11 cellular contexts compared by ENCODE assay signal in the genomic region with DNA sequence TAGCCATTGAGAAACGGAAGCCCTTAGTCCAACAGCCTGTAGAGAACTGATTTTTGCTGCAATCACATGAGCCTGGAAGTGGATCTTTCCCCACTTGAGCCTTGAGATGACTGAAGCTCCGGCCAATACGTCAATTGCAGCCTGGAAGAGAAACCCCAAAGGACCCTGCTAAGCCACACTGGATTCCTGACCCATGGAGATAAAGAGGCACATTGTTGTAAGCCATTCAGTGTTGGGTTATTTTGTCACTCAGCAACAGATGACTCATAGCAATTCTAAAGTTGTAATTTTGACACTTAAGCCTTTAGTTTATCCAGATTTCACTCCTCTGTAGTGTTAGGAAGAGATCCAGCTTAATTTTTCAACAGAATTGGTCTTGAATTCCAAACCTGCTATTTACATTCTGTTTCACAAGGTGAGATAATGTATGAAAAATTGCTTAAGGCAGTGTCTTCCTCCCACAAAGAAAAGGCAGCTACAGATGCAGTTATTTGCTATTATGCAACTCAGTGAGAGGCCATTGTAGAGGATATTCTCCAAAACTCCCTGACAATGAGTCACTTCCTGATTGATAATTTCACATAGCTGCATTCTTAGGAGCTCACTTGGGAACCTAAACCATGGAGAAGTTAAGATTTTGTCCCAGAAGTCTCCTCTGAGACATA. TPM values are rescaled to one million over a fixed set of nuclear protein-coding genes. Genes with fewer than 3 reads are reported as not detected.
DNase-seq lines count a peak whose midpoint lies in the region; ATAC-seq and TF ChIP-seq lines count a peak whose summit lies in the region.
"Had no signal": no experiment of that assay in that cellular context is flagged by ENCODE, and none has a peak within 500 bp of the region (broad histone marks: within the 10 kb centered on the region; RNA-seq: fewer than 3 reads in every experiment).

No MANE protein-coding gene starts in this region.

- no peak for TF ChIP-seq EP300 in sigmoid colon (IDR thresholded peaks at IDR 0.05)

- H3K36me3 ChIP-seq in GM23338 (ENCODE audit: insufficient read depth) (no peaks in the 10 kb centered on the region), sigmoid colon (no peaks in the 10 kb centered on the region)

- peaks cover 54% of the 10 kb centered on the region for H3K9me2 ChIP-seq in GM23338 (ENCODE audit: insufficient read depth)

- no peaks in the 10 kb centered on the region for H3K79me2 ChIP-seq in GM23338 (replicated peaks; ENCODE audit: insufficient read depth)

- no peak overlapping the region for H3K4me3 Mint-ChIP-seq in GM23338
- H3K4me3 Mint-ChIP-seq: activated T-helper 1 cell treated with anti-CD3 and anti-CD28 coated beads, Interleukin-12 subunit alpha, Interleukin-12 subunit beta, Interleukin-2, Interleukin-4 antibody, amounts not matched to agents 30 ng/mL and 10 ng/mL and 1 ng/mL, durations not matched to agents 14 hours and 24 hours and 36 hours had no signal

- H3K36me3 Mint-ChIP-seq in GM23338 (ENCODE audit: low read depth): peaks cover 3% of the 10 kb centered on the region; the same call in 2 of the 3 replicates
- H3K36me3 Mint-ChIP-seq: naive B cell had no signal

- H3K4me3 ChIP-seq in GM23338: no peak overlapping the region
- H3K4me3 ChIP-seq in retinal pigment epithelial cell (ENCODE audit: low read length): no peak overlapping the region
- no peak overlapping the region for H3K4me3 ChIP-seq in sigmoid colon

- no peaks in the 10 kb centered on the region for H3K27me3 ChIP-seq in GM23338 (ENCODE audit: insufficient read depth)
- H3K27me3 ChIP-seq in sigmoid colon: no peaks in the 10 kb centered on the region

- ATAC-seq in GM23338: no peak

- H3K27ac ChIP-seq in GM23338 (ENCODE audit: low read depth): peak overlapping the region; percentile 87
- peak overlapping the region in 1 of 4 donors; percentile 25 for H3K27ac ChIP-seq in sigmoid colon

- peak overlapping the region; percentile 2; the same call in 1 of the 2 replicates for H3K4me2 ChIP-seq in GM23338

- DNase-seq in GM23338 (ENCODE audit: low spot score) (no peak), SW480 (ENCODE audit: low spot score) (peak; percentile 57), foreskin melanocyte (peak; percentile 98), retinal pigment epithelial cell (ENCODE audit: low read depth) (peak; percentile 75), NCI-H510A (lab: John Stamatoyannopoulos, UW) (no peak), sigmoid colon (no peak), cerebellar cortex (ENCODE audit: low spot score) (no peak), inferior parietal cortex (ENCODE audit: extremely low spot score) (no peak)
- DNase-seq: naive B cell, NCI-H1105 treated with DMSO at 0.1 percent for 48 hours had no signal

- peaks cover 12% of the 10 kb centered on the region for H3K4me1 ChIP-seq in GM23338 (ENCODE audit: insufficient read depth)
- no peaks in the 10 kb centered on the region for H3K4me1 ChIP-seq in sigmoid colon

- H3K9me3 ChIP-seq in sigmoid colon: no peaks in the 10 kb centered on the region

- H2AFZ ChIP-seq in GM23338: 0 out of 2 replicates have a peak overlapping the region, but pooled peaks have one; percentile 1

- peak overlapping the region; percentile 80 for H3K27ac Mint-ChIP-seq in GM23338
- H3K27ac Mint-ChIP-seq: activated T-helper 1 cell treated with anti-CD3 and anti-CD28 coated beads, Interleukin-12 subunit alpha, Interleukin-12 subunit beta, Interleukin-2, Interleukin-4 antibody, amounts not matched to agents 30 ng/mL and 10 ng/mL and 1 ng/mL, durations not matched to agents 14 hours and 24 hours and 36 hours; naive B cell had no signal

- H4K20me1 ChIP-seq in GM23338 (replicated peaks; ENCODE audit: insufficient read depth): no peaks in the 10 kb centered on the region

- no peaks in the 10 kb centered on the region; the same call in 2 of the 3 replicates for H3K9me3 Mint-ChIP-seq in GM23338
- H3K9me3 Mint-ChIP-seq: activated T-helper 1 cell treated with anti-CD3 and anti-CD28 coated beads, Interleukin-12 subunit alpha, Interleukin-12 subunit beta, Interleukin-2, Interleukin-4 antibody, amounts not matched to agents 30 ng/mL and 10 ng/mL and 1 ng/mL, durations not matched to agents 14 hours and 24 hours and 36 hours had no signal

- peaks cover 2% of the 10 kb centered on the region for H3K27me3 Mint-ChIP-seq in GM23338 (ENCODE audit: insufficient read depth, low read depth, poor library complexity)
- H3K27me3 Mint-ChIP-seq: naive B cell had no signal

- 72 to 78% methylated on average over 3 of the region's 3 CpGs for WGBS in sigmoid colon, 2 donors

- H3F3A ChIP-seq in GM23338 (replicated peaks; ENCODE audit: low read depth): no peaks in the 10 kb centered on the region

- TF ChIP-seq POLR2A in sigmoid colon (IDR thresholded peaks at IDR 0.05): no peak

- TF ChIP-seq CTCF in GM23338 (conservative IDR thresholded peaks at IDR 0.05; ENCODE audit: low read depth in 2 of 2) (no peak), retinal pigment epithelial cell (conservative IDR thresholded peaks at IDR 0.05; ENCODE audit: low read depth, low read length) (no peak), sigmoid colon (IDR thresholded peaks at IDR 0.05) (no peak)

- peaks cover 16% of the 10 kb centered on the region for H3K4me1 Mint-ChIP-seq in GM23338
- H3K4me1 Mint-ChIP-seq: naive B cell had no signal

- intact Hi-C loops in sigmoid colon (cut with DNase I): no loop called here

TF ChIP-seq in GM23338, 12 proteins besides CTCF, POLR2A, EP300 and RAD21:
- TF ChIP-seq JUNB (IDR thresholded peaks at IDR 0.05; ENCODE audit: unreplicated experiment) (no peak), NANOG (IDR thresholded peaks at IDR 0.05; ENCODE audit: borderline replicate concordance) (peak; percentile 55; the same call in 1 of the 2 replicates)

RNA-seq across cellular contexts. Expression of gene TSHZ3, which starts 59.4 kb away (rescaled TPM):
- total RNA-seq in GM23338 (2014; rRNA removed; shearing (Covaris generic)): 8.7 and 8.9 TPM in 2 replicates
- 3.3 and 3.8 TPM in 2 replicates for polyA plus RNA-seq in GM23338 (2016; fragmentation: Nextera tagmentation; extraction: Ambion mirVana)
- total RNA-seq in sigmoid colon: 10 to 100 TPM; 16.1 to 27.7 (median 21.2) TPM
- polyA plus RNA-seq in sigmoid colon: 1 to 10 TPM in 2 of 3 donors, under 1 TPM in 1; 0.46 to 2.6 (median 1.2) TPM

Comparison
In these comparisons a context has a peak if more than half of its experiments do, and no peak if none do; other contexts are left out.
1. DNase-seq: peak in SW480 (single experiment), foreskin melanocyte (single experiment) and retinal pigment epithelial cell (single experiment); none in GM23338 (single experiment), NCI-H510A (single experiment), sigmoid colon (single experiment), cerebellar cortex (single experiment) and inferior parietal cortex (single experiment).